Comparison of ENCODE assay signal across 25 cellular contexts in genomic region chr10:121294630-121295029, GRCh38.
"Had no signal": no experiment of that assay in that cellular context is flagged by ENCODE, and none has a peak within 500 bp of the region (broad histone marks: within the 10 kb centered on the region; RNA-seq: fewer than 3 reads in every experiment).

No MANE protein-coding gene starts in this region.

- H3K4me3 Mint-ChIP-seq: activated CD4-positive, alpha-beta memory T cell treated with anti-CD3 and anti-CD28 coated beads for 36 hours; activated CD4-positive, alpha-beta T cell treated with anti-CD3 and anti-CD28 coated beads for 36 hours; activated CD4-positive, alpha-beta T cell treated with anti-CD3 and anti-CD28 coated beads, Interleukin-2, amount 10 ng/mL, durations not matched to agents 24 days and 14 days; activated CD8-positive, alpha-beta T cell treated with anti-CD3 and anti-CD28 coated beads, Interleukin-2, amount 10 ng/mL, durations not matched to agents 7 days and 5 days; activated naive CD4-positive, alpha-beta T cell treated with anti-CD3 and anti-CD28 coated beads, Interleukin-2, amount 10 ng/mL, durations not matched to agents 7 days and 5 days; activated naive CD8-positive, alpha-beta T cell treated with anti-CD3 and anti-CD28 coated beads, Interleukin-2, amount 10 ng/mL, durations not matched to agents 7 days and 5 days; activated T-cell treated with anti-CD3 and anti-CD28 coated beads, Interleukin-2, amount 50 U/mL, for 24 hours; activated T-cell treated with anti-CD3 and anti-CD28 coated beads, Interleukin-2, amount 50 U/mL, for 72 hours had no signal

- H3K4me1 Mint-ChIP-seq: activated CD4-positive, alpha-beta T cell treated with anti-CD3 and anti-CD28 coated beads for 36 hours; activated CD4-positive, alpha-beta T cell treated with anti-CD3 and anti-CD28 coated beads, Interleukin-2, amount 10 ng/mL, durations not matched to agents 24 days and 14 days; activated naive CD4-positive, alpha-beta T cell treated with anti-CD3 and anti-CD28 coated beads, Interleukin-2, amount 10 ng/mL, durations not matched to agents 7 days and 5 days; activated naive CD8-positive, alpha-beta T cell treated with anti-CD3 and anti-CD28 coated beads, Interleukin-2, amount 10 ng/mL, durations not matched to agents 7 days and 5 days had no signal

- H3K9me3 Mint-ChIP-seq: activated CD4-positive, alpha-beta memory T cell treated with anti-CD3 and anti-CD28 coated beads for 36 hours; activated CD4-positive, alpha-beta T cell treated with anti-CD3 and anti-CD28 coated beads, Interleukin-2, amount 10 ng/mL, durations not matched to agents 24 days and 14 days; activated naive CD8-positive, alpha-beta T cell treated with anti-CD3 and anti-CD28 coated beads, Interleukin-2, amount 10 ng/mL, durations not matched to agents 7 days and 5 days; activated T-cell treated with anti-CD3 and anti-CD28 coated beads, Interleukin-2, amount 50 U/mL, for 24 hours; activated T-cell treated with anti-CD3 and anti-CD28 coated beads, Interleukin-2, amount 50 U/mL, for 72 hours had no signal

- H3K36me3 ChIP-seq: colonic mucosa, esophagus squamous epithelium, gastroesophageal sphincter had no signal

- H3K27me3 ChIP-seq: colonic mucosa, esophagus squamous epithelium, gastroesophageal sphincter had no signal

- H3K27me3 Mint-ChIP-seq: activated CD4-positive, alpha-beta T cell treated with anti-CD3 and anti-CD28 coated beads, Interleukin-2, amount 10 ng/mL, durations not matched to agents 24 days and 14 days; activated naive CD4-positive, alpha-beta T cell treated with anti-CD3 and anti-CD28 coated beads, Interleukin-2, amount 10 ng/mL, durations not matched to agents 7 days and 5 days; activated naive CD8-positive, alpha-beta T cell treated with anti-CD3 and anti-CD28 coated beads, Interleukin-2, amount 10 ng/mL, durations not matched to agents 7 days and 5 days had no signal

- H3K27ac Mint-ChIP-seq: activated CD4-positive, alpha-beta memory T cell treated with anti-CD3 and anti-CD28 coated beads for 36 hours; activated CD4-positive, alpha-beta T cell treated with anti-CD3 and anti-CD28 coated beads for 36 hours; activated CD4-positive, alpha-beta T cell treated with anti-CD3 and anti-CD28 coated beads, Interleukin-2, amount 10 ng/mL, durations not matched to agents 24 days and 14 days; activated CD8-positive, alpha-beta T cell treated with anti-CD3 and anti-CD28 coated beads, Interleukin-2, amount 10 ng/mL, durations not matched to agents 7 days and 5 days; activated naive CD4-positive, alpha-beta T cell treated with anti-CD3 and anti-CD28 coated beads, Interleukin-2, amount 10 ng/mL, durations not matched to agents 7 days and 5 days; activated naive CD4-positive, alpha-beta T cell treated with anti-CD3 and anti-CD28 coated beads, Interleukin-2, amount 50 U/mL, for 72 hours; activated naive CD8-positive, alpha-beta T cell treated with anti-CD3 and anti-CD28 coated beads, Interleukin-2, amount 10 ng/mL, durations not matched to agents 7 days and 5 days; activated T-cell treated with anti-CD3 and anti-CD28 coated beads, Interleukin-2, amount 50 U/mL, for 24 hours; activated T-cell treated with anti-CD3 and anti-CD28 coated beads, Interleukin-2, amount 50 U/mL, for 72 hours had no signal

- DNase-seq: activated CD4-positive, alpha-beta memory T cell treated with anti-CD3 and anti-CD28 coated beads for 36 hours; activated CD4-positive, alpha-beta T cell treated with anti-CD3 and anti-CD28 coated beads for 36 hours; activated CD4-positive, alpha-beta T cell treated with anti-CD3 and anti-CD28 coated beads, Interleukin-2, amount 10 ng/mL, durations not matched to agents 24 days and 14 days; activated CD4-positive, CD25-positive, alpha-beta regulatory T cell; activated CD4-positive, CD25-positive, alpha-beta regulatory T cell treated with anti-CD3 and anti-CD28 coated beads, Interleukin-2, amount 50 U/mL, for 72 hours; activated CD8-positive, alpha-beta memory T cell treated with anti-CD3 and anti-CD28 coated beads, Interleukin-2, amount 50 U/mL, for 48 hours; activated CD8-positive, alpha-beta T cell treated with anti-CD3 and anti-CD28 coated beads, Interleukin-2, amount 10 ng/mL, durations not matched to agents 7 days and 5 days; activated gamma-delta T cell; activated naive CD4-positive, alpha-beta T cell; activated naive CD4-positive, alpha-beta T cell treated with anti-CD3 and anti-CD28 coated beads, Interleukin-2, amount 10 ng/mL, durations not matched to agents 7 days and 5 days; activated naive CD8-positive, alpha-beta T cell treated with anti-CD3 and anti-CD28 coated beads, Interleukin-2, amount 10 ng/mL, durations not matched to agents 7 days and 5 days; activated T-cell treated with anti-CD3 and anti-CD28 coated beads for 4 hours; activated T-cell treated with anti-CD3 and anti-CD28 coated beads, Interleukin-2, amount 50 U/mL, for 24 hours; activated T-cell treated with anti-CD3 and anti-CD28 coated beads, Interleukin-2, amount 50 U/mL, for 72 hours; anterior cingulate cortex; central memory CD4-positive, alpha-beta T cell; cerebellar nuclear complex; colonic mucosa; effector CD8-positive, alpha-beta T cell; esophagus squamous epithelium; foreskin melanocyte; T-helper 2 cell had no signal

- H3K4me1 ChIP-seq: colonic mucosa, esophagus squamous epithelium had no signal

- H3K27ac ChIP-seq: colonic mucosa, epithelial cell of prostate, esophagus squamous epithelium, gastroesophageal sphincter had no signal

- H3K4me3 ChIP-seq: colonic mucosa, esophagus squamous epithelium, gastroesophageal sphincter had no signal

- ATAC-seq: activated CD4-positive, alpha-beta T cell treated with anti-CD3 and anti-CD28 coated beads for 36 hours; activated CD8-positive, alpha-beta T cell treated with anti-CD3 and anti-CD28 coated beads, Interleukin-2, amount 10 ng/mL, durations not matched to agents 7 days and 5 days; activated naive CD4-positive, alpha-beta T cell treated with anti-CD3 and anti-CD28 coated beads, Interleukin-2, amount 50 U/mL, for 72 hours; activated T-cell treated with anti-CD3 and anti-CD28 coated beads, Interleukin-2, amount 50 U/mL, for 72 hours; gastroesophageal sphincter had no signal

- H3K36me3 Mint-ChIP-seq: activated CD4-positive, alpha-beta memory T cell treated with anti-CD3 and anti-CD28 coated beads for 36 hours; activated naive CD4-positive, alpha-beta T cell treated with anti-CD3 and anti-CD28 coated beads, Interleukin-2, amount 10 ng/mL, durations not matched to agents 7 days and 5 days; activated naive CD4-positive, alpha-beta T cell treated with anti-CD3 and anti-CD28 coated beads, Interleukin-2, amount 50 U/mL, for 72 hours; activated naive CD8-positive, alpha-beta T cell treated with anti-CD3 and anti-CD28 coated beads, Interleukin-2, amount 10 ng/mL, durations not matched to agents 7 days and 5 days had no signal

- H3K9me3 ChIP-seq: colonic mucosa, esophagus squamous epithelium, gastroesophageal sphincter had no signal
